Comparison of ENCODE assay signal across 18 cellular contexts in the genomic region with DNA sequence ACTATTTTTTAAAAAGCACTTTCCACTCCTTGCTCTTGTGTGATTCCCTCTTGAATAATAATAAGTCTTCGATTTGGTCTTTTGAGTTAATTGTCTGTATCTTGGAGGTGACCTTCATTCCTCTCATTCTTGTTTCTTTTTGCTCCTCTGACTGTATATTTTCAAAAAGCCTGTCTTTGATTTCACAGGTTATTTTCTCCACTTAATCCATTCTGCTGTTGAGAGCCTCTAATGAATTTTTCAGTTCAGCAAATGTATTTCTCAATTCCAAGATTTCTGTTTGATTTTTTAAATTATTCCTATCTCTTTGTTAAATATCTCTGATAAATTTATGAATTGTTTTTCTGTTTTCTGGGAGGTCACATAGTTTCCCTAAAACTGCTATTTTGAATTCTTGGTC. TPM values are rescaled to one million over a fixed set of nuclear protein-coding genes. Genes with fewer than 3 reads are reported as not detected.
DNase-seq lines count a peak whose midpoint lies in the region; ATAC-seq, FAIRE-seq and TF ChIP-seq lines count a peak whose summit lies in the region.
"Had no signal": no experiment of that assay in that cellular context is flagged by ENCODE, and none has a peak within 500 bp of the region (broad histone marks: within the 10 kb centered on the region; RNA-seq: fewer than 3 reads in every experiment).

No MANE protein-coding gene starts in this region.

- no peak overlapping the region for H4K5ac ChIP-seq in H9 (ENCODE audit: insufficient read length, low read depth, low read length)
- peak overlapping the region; percentile 7 for H4K5ac ChIP-seq in H1 (ENCODE audit: insufficient read length, low read depth, low read length)

- in situ Hi-C loops in Caki2 (cut with HindIII; ENCODE audit: low pct_unique_long_range_greater_than_20kb, low sequenced_read_pairs), result no loop called here

- H2BK120ac ChIP-seq in H9 (ENCODE audit: low read depth, low read length, poor library complexity, severe bottlenecking), result no peak overlapping the region
- peak overlapping the region; percentile 28 for H2BK120ac ChIP-seq in H1 (replicated peaks; ENCODE audit: low read depth, low read length)

- H3K4me1 ChIP-seq in H9 (ENCODE audit: insufficient read depth, low read length), result peaks cover 4% of the 10 kb centered on the region; the same call in 1 of the 2 replicates
- H3K4me1 ChIP-seq in HUES64 (ENCODE audit: insufficient read depth, low read length), result peaks cover 46% of the 10 kb centered on the region
- H3K4me1 ChIP-seq in H1 (replicated peaks in 1 of 4; ENCODE audit: control insufficient read depth in 3 of 4, insufficient read depth in 4 of 4, low read length in 3 of 4), result peaks cover 4 to 16% (median 12%) of the 10 kb centered on the region in 4 experiments; a peak in 6 of 7 replicates
- no peaks in the 10 kb centered on the region for H3K4me1 ChIP-seq in heart right ventricle
- H3K4me1 ChIP-seq: BLaER1 had no signal

- H3K56ac ChIP-seq in H9 (ENCODE audit: insufficient read length, low read depth, low read length) (no peak overlapping the region), H1 (replicated peaks; ENCODE audit: insufficient read length, low read depth, low read length) (no peak overlapping the region)

- H3K9me3 ChIP-seq in H9 (ENCODE audit: control insufficient read depth, low read depth, low read length) (no peaks in the 10 kb centered on the region), HUES64 (ENCODE audit: insufficient read depth, low read depth, low read length) (no peaks in the 10 kb centered on the region), H1 (ENCODE audit: insufficient read depth in 2 of 2, low read depth in 1 of 2, low read length in 1 of 2) (no peaks in the 10 kb centered on the region), heart right ventricle (peaks cover 0 to 30% (median 14%) of the 10 kb centered on the region in 11 donors)

- H2BK5ac ChIP-seq in H9 (ENCODE audit: insufficient read length, low read length) (no peak overlapping the region), H1 (ENCODE audit: low read depth, low read length) (peak overlapping the region; percentile 37; the same call in 1 of the 2 replicates)

- POLR2A ChIA-PET in H1 (lab: Charles Lee; ENCODE audit: partially characterized antibody), result interaction anchor here (1.2 kb wide), 1 partner anchor 32 kb away, joined by 3 read pairs; no protein-coding TSS in a partner anchor

- H2AFZ ChIP-seq in H9 (ENCODE audit: low read length), result no peak overlapping the region
- H2AFZ ChIP-seq in H1 (ENCODE audit: low read length), result no peak overlapping the region

- CTCF ChIA-PET in H1 (lab: Charles Lee; ENCODE audit: partially characterized antibody), result interaction anchor here (0.7 to 1.5 kb wide), 6 partner anchors 13 to 568 kb away, joined by 3 to 4 read pairs (median 3); no protein-coding TSS in a partner anchor

- H3K23me2 ChIP-seq in H9 (ENCODE audit: insufficient read length, low read depth, low read length, poor library complexity, severe bottlenecking) (no peaks in the 10 kb centered on the region), H1 (ENCODE audit: low read depth, low read length) (no peaks in the 10 kb centered on the region)

- no peak for TF ChIP-seq POLR2A in H1 (IDR thresholded peaks at IDR 0.05; ENCODE audit: control extremely low read depth in 1 of 2, low read depth in 2 of 2, low read length in 2 of 2)

- H3K4me2 ChIP-seq in H9 (ENCODE audit: insufficient read depth, insufficient read length, low read length), result no peak overlapping the region
- peak overlapping the region; percentile 24 to 31; a peak in 1 of 4 replicates for H3K4me2 ChIP-seq in H1 (ENCODE audit: insufficient read depth in 1 of 2, low read depth in 2 of 2, low read length in 2 of 2)
- H3K4me2 ChIP-seq: BLaER1, KMS-11 had no signal

- TF ChIP-seq CTCF in H9 (conservative IDR thresholded peaks at IDR 0.05) (no peak), H1 (IDR thresholded peaks at IDR 0.05; ENCODE audit: control extremely low read depth in 1 of 3, insufficient read depth in 1 of 3, low read depth in 1 of 3, low read length in 3 of 3) (no peak), heart right ventricle (IDR thresholded peaks at IDR 0.05) (no peak)

- H3K4me3 ChIP-seq in HUES64 (ENCODE audit: low read length) (peak overlapping the region; percentile 9; the same call in 1 of the 2 replicates), H1 (ENCODE audit: extremely low read depth in 1 of 4, insufficient read depth in 2 of 4, low read depth in 3 of 4, low read length in 4 of 4) (peak overlapping the region in 1 of 4 experiments; percentile 29; a peak in 1 of 8 replicates), heart right ventricle (no peak overlapping the region)
- H3K4me3 ChIP-seq: BLaER1, GM12878 had no signal

- peak overlapping the region; percentile 34 to 41; a peak in 4 of 5 replicates for H3K4me3 Mint-ChIP-seq in H9
- no peak overlapping the region for H3K4me3 Mint-ChIP-seq in activated T-helper 1 cell treated with anti-CD3 and anti-CD28 coated beads, Interleukin-12 subunit alpha, Interleukin-12 subunit beta, Interleukin-2, Interleukin-4 antibody, amounts not matched to agents 30 ng/mL and 10 ng/mL and 1 ng/mL, durations not matched to agents 14 hours and 24 hours and 36 hours
- H3K4me3 Mint-ChIP-seq: CD14-positive monocyte; CD4-positive, alpha-beta memory T cell had no signal

- H3K4me1 Mint-ChIP-seq in H9, result peaks cover 68 to 71% of the 10 kb centered on the region in 2 experiments
- no peaks in the 10 kb centered on the region for H3K4me1 Mint-ChIP-seq in activated T-helper 1 cell treated with anti-CD3 and anti-CD28 coated beads, Interleukin-12 subunit alpha, Interleukin-12 subunit beta, Interleukin-2, Interleukin-4 antibody, amounts not matched to agents 30 ng/mL and 10 ng/mL and 1 ng/mL, durations not matched to agents 14 hours and 24 hours and 36 hours (ENCODE audit: low read depth)
- H3K4me1 Mint-ChIP-seq: CD14-positive monocyte; CD4-positive, alpha-beta memory T cell had no signal

- H2BK20ac ChIP-seq in H9 (ENCODE audit: low read depth, low read length, poor library complexity, severe bottlenecking) (no peak overlapping the region), H1 (ENCODE audit: low read length) (no peak overlapping the region)

- H2AK5ac ChIP-seq in H9 (ENCODE audit: insufficient read length, low read length) (no peak overlapping the region), H1 (ENCODE audit: low read depth, low read length) (no peak overlapping the region)

- peak; percentile 13 for FAIRE-seq in H1 (lab: Jason Lieb, UNC)
- FAIRE-seq: GM12878, GM19239 had no signal

- H4K8ac ChIP-seq in H9 (replicated peaks; ENCODE audit: insufficient read length, low read depth, low read length), result no peak overlapping the region
- H4K8ac ChIP-seq in H1 (ENCODE audit: extremely low read depth, insufficient read depth, low read length), result no peak overlapping the region

- no peaks in the 10 kb centered on the region; the same call in 1 of the 2 replicates for H3K27me3 ChIP-seq in H9 (ENCODE audit: insufficient read depth, low read length)
- no peaks in the 10 kb centered on the region for H3K27me3 ChIP-seq in HUES64 (ENCODE audit: insufficient read depth, low read length)
- no peaks in the 10 kb centered on the region; a peak in 1 of 7 replicates for H3K27me3 ChIP-seq in H1 (replicated peaks in 1 of 4; ENCODE audit: control insufficient read depth in 3 of 4, extremely low read depth in 1 of 4, insufficient read depth in 3 of 4, low read length in 3 of 4)
- H3K27me3 ChIP-seq in heart right ventricle, result no peaks in the 10 kb centered on the region
- H3K27me3 ChIP-seq: BLaER1 had no signal

- H3K9ac ChIP-seq in H9 (ENCODE audit: extremely low read depth, insufficient read length, low read length) (no peak overlapping the region), HUES64 (ENCODE audit: low read depth, low read length) (peak overlapping the region; percentile 51; the same call in 1 of the 2 replicates), H1 (replicated peaks in 1 of 4; ENCODE audit: extremely low read depth in 1 of 4, low read depth in 3 of 4, low read length in 3 of 4) (no peak overlapping the region)
- H3K9ac ChIP-seq: BLaER1, KMS-11 had no signal

- no peaks in the 10 kb centered on the region for H3K79me1 ChIP-seq in H9 (ENCODE audit: insufficient read depth, low read depth, low read length, poor library complexity, severe bottlenecking)
- no peaks in the 10 kb centered on the region for H3K79me1 ChIP-seq in H1 (ENCODE audit: low read depth, low read length)

- TF ChIP-seq RAD21 in H1 (IDR thresholded peaks at IDR 0.05 in 1 of 2, conservative IDR thresholded peaks at IDR 0.05 in 1 of 2; ENCODE audit: low read depth in 2 of 2, low read length in 2 of 2), result no peak

- peak overlapping the region; percentile 55 for H3K27ac ChIP-seq in H9 (ENCODE audit: insufficient read length, low read depth, low read length)
- peak overlapping the region; percentile 93 for H3K27ac ChIP-seq in HUES64 (ENCODE audit: low read depth, low read length)
- H3K27ac ChIP-seq in H1 (ENCODE audit: low read depth, low read length), result peak overlapping the region; percentile 35; the same call in 1 of the 2 replicates
- no peak overlapping the region for H3K27ac ChIP-seq in heart right ventricle
- H3K27ac ChIP-seq: BLaER1, KMS-11 had no signal

- no peak overlapping the region for H3T11ph ChIP-seq in H9 (ENCODE audit: low read length)

- H4K91ac ChIP-seq in H9 (ENCODE audit: insufficient read length, low read depth, low read length) (no peak overlapping the region), H1 (replicated peaks; ENCODE audit: insufficient read length, low read length) (no peak overlapping the region)

- H3K23ac ChIP-seq in H9 (ENCODE audit: insufficient read length, low read depth, low read length) (no peak overlapping the region), H1 (ENCODE audit: insufficient read length) (no peak overlapping the region)

- H3K79me2 ChIP-seq in H9 (ENCODE audit: insufficient read depth, low read length), result no peaks in the 10 kb centered on the region
- no peaks in the 10 kb centered on the region for H3K79me2 ChIP-seq in H1 (ENCODE audit: control insufficient read depth in 1 of 2, insufficient read depth in 2 of 2, low read length in 2 of 2)

- H3K27ac Mint-ChIP-seq in H9, result peak overlapping the region; percentile 85 to 96 (median 95); a peak in 6 of 7 replicates
- H3K27ac Mint-ChIP-seq in activated T-helper 1 cell treated with anti-CD3 and anti-CD28 coated beads, Interleukin-12 subunit alpha, Interleukin-12 subunit beta, Interleukin-2, Interleukin-4 antibody, amounts not matched to agents 30 ng/mL and 10 ng/mL and 1 ng/mL, durations not matched to agents 14 hours and 24 hours and 36 hours, result no peak overlapping the region
- H3K27ac Mint-ChIP-seq: CD14-positive monocyte; CD4-positive, alpha-beta memory T cell had no signal

- WGBS in H9 (ENCODE audit: extremely low coverage, insufficient read length, low lambda C conversion rate), result no CpG with 5 or more reads among the region's 1 CpG
- no CpG with 5 or more reads among the region's 1 CpG for WGBS in HUES64
- WGBS in H1 (ENCODE audit: extremely low coverage in 1 of 2, insufficient coverage in 1 of 2, insufficient read length in 1 of 2, insufficient replicate concordance in 2 of 2, low coverage in 1 of 2, low lambda C conversion rate in 2 of 2, missing lambda C conversion rate in 1 of 2), 2 experiments, result 37% methylated on average over 1 of the region's 1 CpG; no CpG with 5 or more reads in 1 of the 2 experiments
- 63 to 83% methylated on average over 1 of the region's 1 CpG for WGBS in heart right ventricle, 2 donors

- DNase-seq in Caki2 (ENCODE audit: low read depth) (peak; percentile 4), H9 (no peak), H1 (ENCODE audit: low read depth in 1 of 2, low spot score in 2 of 2) (no peak), HK-2 (ENCODE audit: unreplicated experiment) (no peak), heart right ventricle (no peak), left ventricle myocardium superior (no peak)
- DNase-seq in activated T-helper 1 cell treated with anti-CD3 and anti-CD28 coated beads, Interleukin-12 subunit alpha, Interleukin-12 subunit beta, Interleukin-2, Interleukin-4 antibody, amounts not matched to agents 30 ng/mL and 10 ng/mL and 1 ng/mL, durations not matched to agents 14 hours and 24 hours and 36 hours (ENCODE audit: low spot score), result no peak
- DNase-seq: 8988T; Calu3; CD4-positive, alpha-beta memory T cell; DMS79 treated with DMSO at 0.1 percent for 48 hours had no signal

- no peak overlapping the region for H2BK12ac ChIP-seq in H9 (ENCODE audit: insufficient read length, low read depth, low read length)
- no peak overlapping the region for H2BK12ac ChIP-seq in H1 (ENCODE audit: low read depth, low read length)

- H2BK15ac ChIP-seq in H9 (ENCODE audit: low read depth, low read length) (no peak overlapping the region), H1 (ENCODE audit: low read length) (no peak overlapping the region)

- H3K4ac ChIP-seq in H9 (ENCODE audit: low read depth, low read length) (no peak overlapping the region), H1 (replicated peaks; ENCODE audit: insufficient read length, low read depth, low read length) (no peak overlapping the region)

- H3K36me3 ChIP-seq in HUES64 (ENCODE audit: insufficient read depth, low read length) (no peaks in the 10 kb centered on the region), H1 (ENCODE audit: control insufficient read depth in 2 of 4, insufficient read depth in 4 of 4, low read length in 3 of 4) (no peaks in the 10 kb centered on the region), heart right ventricle (no peaks in the 10 kb centered on the region)
- H3K36me3 ChIP-seq: BLaER1 had no signal

- peaks cover 0 to 14% (median 11%) of the 10 kb centered on the region in 3 experiments; a peak in 5 of 7 replicates for H3K36me3 Mint-ChIP-seq in H9 (ENCODE audit: insufficient read depth in 1 of 3, low read depth in 3 of 3)
- no peaks in the 10 kb centered on the region for H3K36me3 Mint-ChIP-seq in activated T-helper 1 cell treated with anti-CD3 and anti-CD28 coated beads, Interleukin-12 subunit alpha, Interleukin-12 subunit beta, Interleukin-2, Interleukin-4 antibody, amounts not matched to agents 30 ng/mL and 10 ng/mL and 1 ng/mL, durations not matched to agents 14 hours and 24 hours and 36 hours (ENCODE audit: low read depth)
- H3K36me3 Mint-ChIP-seq: CD14-positive monocyte had no signal

- no peak for ATAC-seq in heart right ventricle
- ATAC-seq in left ventricle myocardium superior, result no peak
- ATAC-seq: GM12878, HCT116 had no signal

- no peak for TF ChIP-seq EP300 in H1 (IDR thresholded peaks at IDR 0.05; ENCODE audit: borderline replicate concordance in 1 of 2, low read depth in 2 of 2, low read length in 2 of 2)

- H3K14ac ChIP-seq in H9 (ENCODE audit: insufficient read depth, low read length) (no peak overlapping the region), H1 (ENCODE audit: insufficient read length) (no peak overlapping the region)

- intact Hi-C loops in heart right ventricle (cut with DNase I), result loop anchor here in 8 of 10 donors (5.0 to 10.0 kb wide), 3 partner anchors 117 to 290 kb away; a partner anchor contains a TSS
- intact Hi-C loops in activated T-helper 1 cell treated with anti-CD3 and anti-CD28 coated beads, Interleukin-12 subunit alpha, Interleukin-12 subunit beta, Interleukin-2, Interleukin-4 antibody, amounts not matched to agents 30 ng/mL and 10 ng/mL and 1 ng/mL, durations not matched to agents 14 hours and 24 hours and 36 hours (cut with micrococcal nuclease), result no loop called here
- intact Hi-C loops in left ventricle myocardium superior (cut with micrococcal nuclease), result loop anchor here (5.0 kb wide), 1 partner anchor 122 kb away; no protein-coding TSS in a partner anchor

- H3K18ac ChIP-seq in H9 (ENCODE audit: insufficient read length, low read depth, low read length), result no peak overlapping the region
- H3K18ac ChIP-seq in H1 (ENCODE audit: extremely low read depth, low read length), result no peak overlapping the region

- H4K20me1 ChIP-seq in H9 (ENCODE audit: control insufficient read depth, insufficient read depth, insufficient read length) (no peaks in the 10 kb centered on the region), H1 (replicated peaks in 1 of 2; ENCODE audit: control insufficient read depth in 1 of 2, insufficient read depth in 2 of 2, low read length in 2 of 2) (no peaks in the 10 kb centered on the region)
- H4K20me1 ChIP-seq: BLaER1 had no signal

- no peaks in the 10 kb centered on the region for H3K27me3 Mint-ChIP-seq in H9 (ENCODE audit: low read depth)
- H3K27me3 Mint-ChIP-seq in activated T-helper 1 cell treated with anti-CD3 and anti-CD28 coated beads, Interleukin-12 subunit alpha, Interleukin-12 subunit beta, Interleukin-2, Interleukin-4 antibody, amounts not matched to agents 30 ng/mL and 10 ng/mL and 1 ng/mL, durations not matched to agents 14 hours and 24 hours and 36 hours (ENCODE audit: insufficient read depth), result peaks cover 15% of the 10 kb centered on the region

- peaks cover 7 to 15% of the 10 kb centered on the region in 2 experiments for H3K9me3 Mint-ChIP-seq in H9
- peaks cover 18% of the 10 kb centered on the region for H3K9me3 Mint-ChIP-seq in activated T-helper 1 cell treated with anti-CD3 and anti-CD28 coated beads, Interleukin-12 subunit alpha, Interleukin-12 subunit beta, Interleukin-2, Interleukin-4 antibody, amounts not matched to agents 30 ng/mL and 10 ng/mL and 1 ng/mL, durations not matched to agents 14 hours and 24 hours and 36 hours

RNA-seq across cellular contexts. Expression of a gene that starts 21.7 kb away (rescaled TPM):
- total RNA-seq in Caki2 (2014; rRNA removed; shearing (Covaris generic); ENCODE audit: low replicate concordance), result 6.9 and 28.4 TPM in 2 replicates
- total RNA-seq in H9 (2021), result 33.3 and 37.6 TPM in 2 replicates
- polyA plus RNA-seq in HUES64 (2013, experiment 1 of 2), result 19.0 TPM
- polyA plus RNA-seq in HUES64 (2013, experiment 2 of 2), result 21.2 TPM
- total RNA-seq in H1 (2021; fragmentation: NEBNext Ultra II Directional; extraction: Animal tissue kit (Norgen Biotek cat#: 25700)), result 22.8 and 24.4 TPM in 2 replicates
- 1.5 and 2.1 TPM in 2 replicates for polyA plus RNA-seq in H1 (2011; rRNA removed)
- polyA plus RNA-seq in H1 (2011; cell fraction: cytosol; rRNA removed), result 3.7 TPM
- 0.93 TPM for polyA plus RNA-seq in H1 (2011; cell fraction: nucleus; rRNA removed)
- 4.6 to 13.6 TPM (median 6.0 TPM) in 4 replicates for polyA plus RNA-seq in H1 (2012, experiment 1 of 2)
- 1.1 TPM for polyA plus RNA-seq in H1 (2012, experiment 2 of 2)
- 11.6 TPM for polyA plus RNA-seq in H1 (2013, experiment 1 of 2)
- polyA plus RNA-seq in H1 (2013, experiment 2 of 2), result 10.4 TPM
- polyA minus RNA-seq in H1 (2011; rRNA and poly(A)+ RNA removed), result 3.1 and 4.9 TPM in 2 replicates
- polyA minus RNA-seq in H1 (2011; cell fraction: cytosol; rRNA and poly(A)+ RNA removed), result 8.6 TPM
- 9.0 TPM for polyA minus RNA-seq in H1 (2011; cell fraction: nucleus; rRNA and poly(A)+ RNA removed)
- total RNA-seq in heart right ventricle, result 10 to 100 TPM in 1 of 10 donors, 1 to 10 TPM in 9; 5.7 to 10.4 (median 8.1) TPM
- 1 to 10 TPM; 1.8 to 3.1 TPM for polyA plus RNA-seq in heart right ventricle
- 12.6 and 14.0 TPM in 2 replicates for total RNA-seq in activated T-helper 1 cell treated with anti-CD3 and anti-CD28 coated beads, Interleukin-12 subunit alpha, Interleukin-12 subunit beta, Interleukin-2, Interleukin-4 antibody, amounts not matched to agents 30 ng/mL and 10 ng/mL and 1 ng/mL, durations not matched to agents 14 hours and 24 hours and 36 hours
- 7.7 TPM for total RNA-seq in left ventricle myocardium superior

Comparison
In these comparisons a context has a peak if more than half of its experiments do, and no peak if none do; other contexts are left out.
1. H3K27ac ChIP-seq: peak in H9 (single experiment), HUES64 (single experiment) and H1 (single experiment); none in heart right ventricle (0 of 10).